ENCODE assay signal across 1 cellular context in the genomic region with DNA sequence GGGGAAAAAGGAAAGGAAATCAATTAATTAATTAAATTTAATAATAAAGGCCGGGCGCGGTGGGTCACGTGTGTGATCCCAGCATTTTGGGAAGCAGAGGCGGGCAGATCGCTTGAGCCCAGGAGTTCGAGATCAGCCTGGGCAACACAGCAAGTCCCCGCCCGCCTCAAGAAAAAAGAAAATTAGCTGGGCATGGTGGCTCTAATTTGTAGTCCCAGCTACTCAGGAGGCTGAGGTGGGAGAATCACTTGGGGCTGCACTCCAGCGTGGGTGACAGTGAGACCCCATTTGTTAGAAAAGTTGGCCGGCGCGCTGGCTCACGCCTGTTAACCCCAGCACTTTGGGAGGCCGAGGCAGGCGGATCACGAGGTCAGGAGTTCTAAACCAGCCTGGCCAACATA.
TF ChIP-seq lines count a peak whose summit lies in the region.

No MANE protein-coding gene starts in this region.

TF ChIP-seq in HCT116, 20 proteins besides CTCF, POLR2A, EP300 and RAD21:
- TF ChIP-seq CBX3 (IDR thresholded peaks at IDR 0.05; ENCODE audit: low read depth) (no peak), JUND (IDR thresholded peaks at IDR 0.05) (no peak), ATF3 (IDR thresholded peaks at IDR 0.05) (no peak), SRF (IDR thresholded peaks at IDR 0.05; ENCODE audit: low read depth) (no peak), ZFX (IDR thresholded peaks at IDR 0.05) (no peak), ZNF274 (IDR thresholded peaks at IDR 0.05; ENCODE audit: low read depth, low read length) (no peak), EGR1 (IDR thresholded peaks at IDR 0.05; ENCODE audit: low read depth) (no peak), POLR2AphosphoS5 (IDR thresholded peaks at IDR 0.05; ENCODE audit: low read depth, low read length) (no peak), ZBTB33 (IDR thresholded peaks at IDR 0.05; ENCODE audit: extremely low read depth, insufficient replicate concordance, low read length) (no peak), TCF7L2 (IDR thresholded peaks at IDR 0.05; ENCODE audit: borderline replicate concordance, extremely low read depth, insufficient read depth, insufficient read length) (no peak), EZH2 (IDR thresholded peaks at IDR 0.05) (no peak), ELF1 (IDR thresholded peaks at IDR 0.05; ENCODE audit: borderline replicate concordance, low read depth) (no peak), SP1 (IDR thresholded peaks at IDR 0.05; ENCODE audit: low read depth) (no peak), EZH2phosphoT487 (IDR thresholded peaks at IDR 0.05; ENCODE audit: borderline replicate concordance) (no peak), SIN3A (IDR thresholded peaks at IDR 0.05; ENCODE audit: low read depth) (no peak), FOSL1 (IDR thresholded peaks at IDR 0.05; ENCODE audit: low read depth) (no peak), MAX (IDR thresholded peaks at IDR 0.05) (no peak)
